24 cellular contexts compared by ENCODE assay signal in genomic region chr5:97641081-97641480, GRCh38.
"Had no signal": no experiment of that assay in that cellular context is flagged by ENCODE, and none has a peak within 500 bp of the region (broad histone marks: within the 10 kb centered on the region; RNA-seq: fewer than 3 reads in every experiment).

No MANE protein-coding gene starts in this region.

- H3K36me3 ChIP-seq: colonic mucosa, esophagus muscularis mucosa, esophagus squamous epithelium, gastrocnemius medialis, gastroesophageal sphincter, heart left ventricle, heart right ventricle had no signal

- H3K4me1 ChIP-seq: colonic mucosa, esophagus muscularis mucosa, esophagus squamous epithelium, foreskin keratinocyte, gastrocnemius medialis, gastroesophageal sphincter, heart left ventricle, heart right ventricle had no signal

- H3K27me3 ChIP-seq: colonic mucosa, dorsolateral prefrontal cortex, esophagus muscularis mucosa, esophagus squamous epithelium, foreskin keratinocyte, gastrocnemius medialis, gastroesophageal sphincter, heart left ventricle, heart right ventricle, hepatocyte had no signal

- H3K27ac ChIP-seq: colonic mucosa, coronary artery, dorsolateral prefrontal cortex, epithelial cell of prostate, esophagus muscularis mucosa, esophagus squamous epithelium, foreskin keratinocyte, gastrocnemius medialis, gastroesophageal sphincter, heart left ventricle, heart right ventricle, hepatocyte had no signal

- DNase-seq: colonic mucosa; cortex of kidney; dermis blood vessel endothelial cell; dorsolateral prefrontal cortex; effector CD4-positive, alpha-beta T cell; effector CD8-positive, alpha-beta T cell; effector memory CD4-positive, alpha-beta T cell; effector memory CD8-positive, alpha-beta T cell; endodermal cell; erythroblast; esophagus squamous epithelium; foreskin keratinocyte; foreskin melanocyte; gastrocnemius medialis; glutamatergic neuron; head of caudate nucleus; heart left ventricle; heart right ventricle had no signal

- H3K4me2 ChIP-seq: hepatocyte had no signal

- H2AFZ ChIP-seq: hepatocyte had no signal

- H3K9me3 ChIP-seq: colonic mucosa, esophagus squamous epithelium, gastrocnemius medialis had no signal

- H3K4me3 ChIP-seq: colonic mucosa, coronary artery, dorsolateral prefrontal cortex, esophagus muscularis mucosa, esophagus squamous epithelium, gastrocnemius medialis, gastroesophageal sphincter, heart left ventricle, heart right ventricle, hepatocyte had no signal

- H3K79me2 ChIP-seq: hepatocyte had no signal

- ATAC-seq: effector memory CD8-positive, alpha-beta T cell; esophagus mucosa; foreskin keratinocyte; gastrocnemius medialis; gastroesophageal sphincter; heart left ventricle; heart right ventricle had no signal
